1 cellular context compared by ENCODE assay signal in genomic region chr1:16442273-16442672, GRCh38.
TF ChIP-seq lines count a peak whose summit lies in the region.

No MANE protein-coding gene starts in this region.

TF ChIP-seq in GM12878, 131 proteins besides CTCF, POLR2A, EP300 and RAD21:
- TF ChIP-seq MYB (IDR thresholded peaks at IDR 0.05; ENCODE audit: borderline replicate concordance, low read depth, low read length) = no peak
- 0 out of 2 replicates have a peak, but pooled peaks have one; percentile 15 for TF ChIP-seq POLR2AphosphoS5 (IDR thresholded peaks at IDR 0.05; ENCODE audit: low read length)
- peak; percentile 68; the same call in 1 of the 2 replicates for TF ChIP-seq SPI1 (IDR thresholded peaks at IDR 0.05; ENCODE audit: borderline replicate concordance, insufficient read depth, low read depth, low read length)
